21 cellular contexts compared by ENCODE assay signal in genomic region chr21:42855143-42855936, GRCh38.
"Had no signal": no experiment of that assay in that cellular context is flagged by ENCODE, and none has a peak within 500 bp of the region (broad histone marks: within the 10 kb centered on the region; RNA-seq: fewer than 3 reads in every experiment).

No MANE protein-coding gene starts in this region.

- DNase-seq: activated B cell treated with CpG ODN at 0.5 μM for 24 hours; activated CD4-positive, alpha-beta memory T cell treated with anti-CD3 and anti-CD28 coated beads, Interleukin-2, amount 10 ng/mL, durations not matched to agents 7 days and 5 days; activated CD4-positive, alpha-beta T cell treated with anti-CD3 and anti-CD28 coated beads for 48 hours; activated naive CD4-positive, alpha-beta T cell treated with Interleukin-2 at 50 U/mL for 16 hours; activated naive CD8-positive, alpha-beta T cell treated with anti-CD3 and anti-CD28 coated beads, Interleukin-2, amount 10 ng/mL, durations not matched to agents 7 days and 5 days; activated T-cell treated with anti-CD3 and anti-CD28 coated beads, Interleukin-2, amount 50 U/mL, for 1 hour; amygdala; body of pancreas; foreskin melanocyte; head of caudate nucleus; left ventricle myocardium superior; mesendoderm; naive thymus-derived CD4-positive, alpha-beta T cell; sigmoid colon; stimulated activated CD4-positive, alpha-beta T cell treated with anti-CD3 and anti-CD28 coated beads, Interleukin-4, amount 100 ng/mL, for 4 hours had no signal

- H3K27ac Mint-ChIP-seq: activated B cell treated with CpG ODN at 0.5 μM for 24 hours; activated CD4-positive, alpha-beta memory T cell treated with anti-CD3 and anti-CD28 coated beads, Interleukin-2, amount 10 ng/mL, durations not matched to agents 7 days and 5 days; activated naive CD8-positive, alpha-beta T cell treated with anti-CD3 and anti-CD28 coated beads, Interleukin-2, amount 10 ng/mL, durations not matched to agents 7 days and 5 days; activated T-helper 2 cell treated with anti-CD3 and anti-CD28 coated beads, Interferon-gamma antibody, Interleukin-2, Interleukin-4, amounts not matched to agents 10 μg/mL and 5 μg/mL and 100 μg/mL, durations not matched to agents 14 hours and 24 hours and 36 hours; naive thymus-derived CD4-positive, alpha-beta T cell; stimulated activated memory B cell treated with anti-CD40 and anti-IgM and Interleukin-4, amounts not matched to agents 10 μg/mL and 1 μg/mL and 100 μg/mL, for 72 hours had no signal

- H3K4me1 ChIP-seq: body of pancreas, sigmoid colon had no signal

- ATAC-seq: body of pancreas; left ventricle myocardium superior; naive thymus-derived CD4-positive, alpha-beta T cell; stimulated activated memory B cell treated with anti-CD40 and anti-IgM and Interleukin-4, amounts not matched to agents 10 μg/mL and 1 μg/mL and 100 μg/mL, for 72 hours had no signal

- H3K4me3 ChIP-seq: body of pancreas, dorsolateral prefrontal cortex, sigmoid colon, thoracic aorta had no signal

- H3K27ac ChIP-seq: body of pancreas, dorsolateral prefrontal cortex, epithelial cell of prostate, neutrophil, sigmoid colon, thoracic aorta had no signal

- H3K27me3 ChIP-seq: body of pancreas, dorsolateral prefrontal cortex, neutrophil, sigmoid colon had no signal

- H3K9me3 Mint-ChIP-seq: activated B cell treated with CpG ODN at 0.5 μM for 24 hours; activated CD4-positive, alpha-beta memory T cell treated with anti-CD3 and anti-CD28 coated beads, Interleukin-2, amount 10 ng/mL, durations not matched to agents 7 days and 5 days; activated naive CD8-positive, alpha-beta T cell treated with anti-CD3 and anti-CD28 coated beads, Interleukin-2, amount 10 ng/mL, durations not matched to agents 7 days and 5 days; activated T-helper 2 cell treated with anti-CD3 and anti-CD28 coated beads, Interferon-gamma antibody, Interleukin-2, Interleukin-4, amounts not matched to agents 10 μg/mL and 5 μg/mL and 100 μg/mL, durations not matched to agents 14 hours and 24 hours and 36 hours; naive thymus-derived CD4-positive, alpha-beta T cell; stimulated activated memory B cell treated with anti-CD40 and anti-IgM and Interleukin-4, amounts not matched to agents 10 μg/mL and 1 μg/mL and 100 μg/mL, for 72 hours had no signal

- H3K27me3 Mint-ChIP-seq: activated B cell treated with CpG ODN at 0.5 μM for 24 hours; activated CD4-positive, alpha-beta memory T cell treated with anti-CD3 and anti-CD28 coated beads, Interleukin-2, amount 10 ng/mL, durations not matched to agents 7 days and 5 days; activated naive CD8-positive, alpha-beta T cell treated with anti-CD3 and anti-CD28 coated beads, Interleukin-2, amount 10 ng/mL, durations not matched to agents 7 days and 5 days; naive thymus-derived CD4-positive, alpha-beta T cell; stimulated activated memory B cell treated with anti-CD40 and anti-IgM and Interleukin-4, amounts not matched to agents 10 μg/mL and 1 μg/mL and 100 μg/mL, for 72 hours had no signal

- H3K4me3 Mint-ChIP-seq: activated B cell treated with CpG ODN at 0.5 μM for 24 hours; activated CD4-positive, alpha-beta memory T cell treated with anti-CD3 and anti-CD28 coated beads, Interleukin-2, amount 10 ng/mL, durations not matched to agents 7 days and 5 days; activated naive CD8-positive, alpha-beta T cell treated with anti-CD3 and anti-CD28 coated beads, Interleukin-2, amount 10 ng/mL, durations not matched to agents 7 days and 5 days; naive thymus-derived CD4-positive, alpha-beta T cell; stimulated activated memory B cell treated with anti-CD40 and anti-IgM and Interleukin-4, amounts not matched to agents 10 μg/mL and 1 μg/mL and 100 μg/mL, for 72 hours had no signal

- H3K9me3 ChIP-seq: body of pancreas, neutrophil, sigmoid colon, thoracic aorta had no signal

- H3K4me1 Mint-ChIP-seq: activated B cell treated with CpG ODN at 0.5 μM for 24 hours; activated naive CD8-positive, alpha-beta T cell treated with anti-CD3 and anti-CD28 coated beads, Interleukin-2, amount 10 ng/mL, durations not matched to agents 7 days and 5 days; stimulated activated memory B cell treated with anti-CD40 and anti-IgM and Interleukin-4, amounts not matched to agents 10 μg/mL and 1 μg/mL and 100 μg/mL, for 72 hours had no signal
